Comparison of ENCODE assay signal across 23 cellular contexts in the genomic region with DNA sequence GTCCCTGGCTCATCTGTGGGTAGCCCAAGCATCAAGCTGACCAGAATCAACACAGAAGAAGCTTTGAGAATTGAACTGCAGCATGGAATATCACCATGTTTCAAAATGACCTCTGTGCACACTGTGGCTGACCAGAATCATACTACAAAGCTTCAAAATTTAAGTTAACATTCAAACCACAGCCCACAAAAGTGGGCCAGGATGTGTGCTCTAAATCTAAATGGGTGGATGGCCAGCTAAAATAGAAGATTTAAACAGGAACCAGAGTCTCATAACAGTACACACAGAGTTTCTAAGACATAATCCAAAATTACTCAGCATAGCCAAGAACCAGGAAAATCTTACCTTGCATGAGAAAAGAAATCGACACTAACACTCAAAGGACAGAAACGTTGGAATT. TPM values are rescaled to one million over a fixed set of nuclear protein-coding genes. Genes with fewer than 3 reads are reported as not detected.
DNase-seq lines count a peak whose midpoint lies in the region; ATAC-seq and TF ChIP-seq lines count a peak whose summit lies in the region.
"Had no signal": no experiment of that assay in that cellular context is flagged by ENCODE, and none has a peak within 500 bp of the region (broad histone marks: within the 10 kb centered on the region; RNA-seq: fewer than 3 reads in every experiment).

No MANE protein-coding gene starts in this region.

- ATAC-seq in GM18505 (IDR thresholded peaks at IDR 0.05; ENCODE audit: unreplicated experiment) (peak; percentile 55), GM19328 (IDR thresholded peaks at IDR 0.05; ENCODE audit: unreplicated experiment) (peak; percentile 47), HG02884 (IDR thresholded peaks at IDR 0.05; ENCODE audit: unreplicated experiment) (peak; percentile 86)
- peak; percentile 59 for ATAC-seq in activated T-helper 17 cell treated with anti-CD3 and anti-CD28 coated beads, Interleukin-2, amount 50 U/mL, for 72 hours (replicated peaks)
- ATAC-seq in CD4-positive, alpha-beta T cell (ENCODE audit: poor library complexity), result no peak
- ATAC-seq: gastrocnemius medialis, left ventricle myocardium superior, pancreas had no signal

- DNase-seq in CD4-positive, alpha-beta T cell, result no peak
- no peak for DNase-seq in NK-92 (lab: John Stamatoyannopoulos, UW; ENCODE audit: unreplicated experiment)
- DNase-seq in RKO (ENCODE audit: low spot score), result no peak
- no peak for DNase-seq in stimulated activated CD4-positive, alpha-beta T cell treated with anti-CD3 and anti-CD28 coated beads, Interleukin-4, amount 100 ng/mL, for 1 hour
- DNase-seq: activated CD4-positive, alpha-beta T cell treated with anti-CD3 and anti-CD28 coated beads for 4 hours; activated naive CD4-positive, alpha-beta T cell treated with anti-CD3 and anti-CD28 coated beads, Interleukin-2, amount 50 U/mL, for 16 hours; gastrocnemius medialis; GDM1; left ventricle myocardium superior; NCI-H2107; NCI-H69; pancreas; sigmoid colon; SK-N-SH; stimulated activated CD4-positive, alpha-beta T cell treated with anti-CD3 and anti-CD28 coated beads, Interleukin-2, amount 100 ng/mL, for 24 hours; thyroid gland had no signal

- POLR2A ChIA-PET in CD4-positive, alpha-beta T cell (lab: Charles Lee), result no interaction called here

- H3K27ac Mint-ChIP-seq in activated T-helper 17 cell treated with anti-CD3 and anti-CD28 coated beads, Interleukin-2, amount 50 U/mL, for 72 hours, result no peak overlapping the region
- no peak overlapping the region for H3K27ac Mint-ChIP-seq in CD4-positive, alpha-beta T cell

- no peak overlapping the region for H3K4me3 Mint-ChIP-seq in activated T-helper 17 cell treated with anti-CD3 and anti-CD28 coated beads, Interleukin-2, amount 50 U/mL, for 72 hours
- no peak overlapping the region for H3K4me3 Mint-ChIP-seq in CD4-positive, alpha-beta T cell

- H3K9me3 Mint-ChIP-seq in activated T-helper 17 cell treated with anti-CD3 and anti-CD28 coated beads, Interleukin-2, amount 50 U/mL, for 72 hours, result peaks cover 13% of the 10 kb centered on the region
- peaks cover 7% of the 10 kb centered on the region for H3K9me3 Mint-ChIP-seq in CD4-positive, alpha-beta T cell

- CTCF ChIA-PET in CD4-positive, alpha-beta T cell (lab: Charles Lee), result interaction anchor here (0.6 kb wide), 1 partner anchor 11 kb away, joined by 5 read pairs; no protein-coding TSS in a partner anchor

- TF ChIP-seq CTCF in CD4-positive, alpha-beta T cell (IDR thresholded peaks at IDR 0.05), result no peak

- no peaks in the 10 kb centered on the region for H3K27me3 Mint-ChIP-seq in activated T-helper 17 cell treated with anti-CD3 and anti-CD28 coated beads, Interleukin-2, amount 50 U/mL, for 72 hours
- H3K27me3 Mint-ChIP-seq in CD4-positive, alpha-beta T cell, result no peaks in the 10 kb centered on the region

- H3K4me1 Mint-ChIP-seq in activated T-helper 17 cell treated with anti-CD3 and anti-CD28 coated beads, Interleukin-2, amount 50 U/mL, for 72 hours, result peaks cover 5% of the 10 kb centered on the region
- H3K4me1 Mint-ChIP-seq in CD4-positive, alpha-beta T cell (ENCODE audit: low read depth), result peaks cover 16% of the 10 kb centered on the region

- intact Hi-C loops in CD4-positive, alpha-beta T cell (cut with DNase I, micrococcal nuclease), result no loop called here

- no peak for TF ChIP-seq POLR2A in GM18505 (IDR thresholded peaks at IDR 0.05; ENCODE audit: borderline replicate concordance, extremely low read depth, insufficient read depth, insufficient read length)

- no peaks in the 10 kb centered on the region for H3K9me3 ChIP-seq in CD4-positive, alpha-beta T cell (ENCODE audit: control insufficient read depth, low read length)
- H3K9me3 ChIP-seq: gastrocnemius medialis, pancreas, SK-N-SH, thyroid gland had no signal

- no peaks in the 10 kb centered on the region for H3K27me3 ChIP-seq in CD4-positive, alpha-beta T cell (ENCODE audit: control insufficient read depth, insufficient read depth, low read length)
- H3K27me3 ChIP-seq: gastrocnemius medialis, pancreas, sigmoid colon, thyroid gland had no signal

- no peak overlapping the region for H3K27ac ChIP-seq in CD4-positive, alpha-beta T cell (ENCODE audit: low read depth, low read length)
- H3K27ac ChIP-seq: coronary artery, epithelial cell of prostate, gastrocnemius medialis, HL-60, pancreas, sigmoid colon, thyroid gland had no signal

- H3K36me3 Mint-ChIP-seq in activated T-helper 17 cell treated with anti-CD3 and anti-CD28 coated beads, Interleukin-2, amount 50 U/mL, for 72 hours (ENCODE audit: low read depth), result no peaks in the 10 kb centered on the region
- peaks cover 4% of the 10 kb centered on the region for H3K36me3 Mint-ChIP-seq in CD4-positive, alpha-beta T cell (ENCODE audit: low read depth)

RNA-seq across cellular contexts. Expression of a gene that starts 46.1 kb away (rescaled TPM):
- 1 to 10 TPM; 4.3 to 5.5 TPM for total RNA-seq in activated T-helper 17 cell treated with anti-CD3 and anti-CD28 coated beads, Interleukin-2, amount 50 U/mL, for 72 hours
- total RNA-seq in CD4-positive, alpha-beta T cell, result 100 to 1,000 TPM; 203 to 204 TPM

Comparison
In these comparisons a context has a peak if more than half of its experiments do, and no peak if none do; other contexts are left out.
1. RNA of a gene that starts 46.1 kb away (total RNA-seq): 203 to 204 TPM in CD4-positive, alpha-beta T cell; 4.3 to 5.5 TPM in activated T-helper 17 cell treated with anti-CD3 and anti-CD28 coated beads, Interleukin-2, amount 50 U/mL, for 72 hours; every median in the first group is over 10 times any median in the second.